In genomic region chr19:33524024-33524664, GRCh38 we compare ENCODE assay signal across 11 cellular contexts.
"Had no signal": no experiment of that assay in that cellular context is flagged by ENCODE, and none has a peak within 500 bp of the region (broad histone marks: within the 10 kb centered on the region; RNA-seq: fewer than 3 reads in every experiment).

No MANE protein-coding gene starts in this region.

- H3K27ac ChIP-seq: psoas muscle had no signal

- H3K9me3 ChIP-seq: psoas muscle had no signal

- DNase-seq: activated CD4-positive, alpha-beta T cell treated with anti-CD3 and anti-CD28 coated beads, Interleukin-2, amount 50 U/mL, for 48 hours; activated CD4-positive, CD25-positive, alpha-beta regulatory T cell treated with anti-CD3 and anti-CD28 coated beads, Interleukin-2, amount 50 U/mL, for 72 hours; activated effector memory CD4-positive, alpha-beta T cell treated with anti-CD3 and anti-CD28 coated beads, Interleukin-2, amount 50 U/mL, for 16 hours; activated T-cell treated with anti-CD3 and anti-CD28 coated beads, Interleukin-2, amount 50 U/mL, for 4 hours; amygdala; dermis blood vessel endothelial cell; immature natural killer cell; left cardiac atrium; naive B cell; stimulated activated CD4-positive, alpha-beta T cell treated with anti-CD3 and anti-CD28 coated beads, Interleukin-4, amount 100 ng/mL, for 24 hours had no signal

- H3K4me3 ChIP-seq: psoas muscle had no signal
